18 cellular contexts compared by ENCODE assay signal in genomic region chr13:33034061-33034460, GRCh38. TPM values are rescaled to one million over a fixed set of nuclear protein-coding genes. Genes with fewer than 3 reads are reported as not detected.
DNase-seq lines count a peak whose midpoint lies in the region; ATAC-seq and TF ChIP-seq lines count a peak whose summit lies in the region.
"Had no signal": no experiment of that assay in that cellular context is flagged by ENCODE, and none has a peak within 500 bp of the region (broad histone marks: within the 10 kb centered on the region; RNA-seq: fewer than 3 reads in every experiment).

No MANE protein-coding gene starts in this region.

- H3K36me3 ChIP-seq in lower lobe of right lung (no peaks in the 10 kb centered on the region), brain microvascular endothelial cell (replicated peaks) (no peaks in the 10 kb centered on the region)
- H3K36me3 ChIP-seq: BE2C, SJSA1 had no signal

- H3K27ac ChIP-seq in lower lobe of right lung (peak overlapping the region; percentile 31), brain microvascular endothelial cell (no peak overlapping the region)
- H3K27ac ChIP-seq: SJSA1 had no signal

- no peaks in the 10 kb centered on the region for H3K9me3 ChIP-seq in lower lobe of right lung
- H3K9me3 ChIP-seq: BE2C, SJSA1 had no signal

- no peak for DNase-seq in stimulated activated naive CD8-positive, alpha-beta T cell treated with anti-CD3 and anti-CD28 coated beads, Interleukin-15, Interleukin-2, amounts not matched to agents 100 U/mL and 50 U/mL, for 24 hours
- DNase-seq in NCI-H82 (lab: John Stamatoyannopoulos, UW), result peak; percentile 92
- no peak for DNase-seq in lower lobe of right lung
- DNase-seq in inferior parietal cortex (ENCODE audit: extremely low spot score), result no peak
- DNase-seq in NCI-H2081 treated with DMSO at 0.1 percent for 48 hours (lab: John Stamatoyannopoulos, UW), result no peak
- no peak for DNase-seq in brain microvascular endothelial cell
- DNase-seq: ACHN; BE2C; GF-D8; Kasumi-1; NCI-H187 treated with DMSO at 0.1 percent for 48 hours; NCI-H510A; NK-92 treated with Interleukin-12 subunit alpha and Interleukin-12 subunit beta, amount 100 ng/mL, for 24 hours; PC-3 had no signal

- peaks cover 18% of the 10 kb centered on the region for H3K4me1 Mint-ChIP-seq in stimulated activated naive CD8-positive, alpha-beta T cell treated with anti-CD3 and anti-CD28 coated beads, Interleukin-15, Interleukin-2, amounts not matched to agents 100 ng/mL and 50 ng/mL, for 24 hours (ENCODE audit: low read depth)

- peaks cover 39% of the 10 kb centered on the region for H3K27me3 Mint-ChIP-seq in stimulated activated naive CD8-positive, alpha-beta T cell treated with anti-CD3 and anti-CD28 coated beads, Interleukin-15, Interleukin-2, amounts not matched to agents 100 ng/mL and 50 ng/mL, for 24 hours

- H3K4me1 ChIP-seq in lower lobe of right lung, result peaks cover 7% of the 10 kb centered on the region
- H3K4me1 ChIP-seq: BE2C, SJSA1 had no signal

- H3K27me3 ChIP-seq in lower lobe of right lung (ENCODE audit: low read depth) (no peaks in the 10 kb centered on the region), brain microvascular endothelial cell (replicated peaks) (no peaks in the 10 kb centered on the region)
- H3K27me3 ChIP-seq: BE2C, SJSA1 had no signal

- H3K4me3 ChIP-seq in lower lobe of right lung (no peak overlapping the region), brain microvascular endothelial cell (ENCODE audit: low read depth, low read length) (no peak overlapping the region)
- H3K4me3 ChIP-seq: SJSA1 had no signal

- TF ChIP-seq CTCF in lower lobe of right lung (IDR thresholded peaks at IDR 0.05) (no peak), brain microvascular endothelial cell (IDR thresholded peaks at IDR 0.05; ENCODE audit: low read depth, low read length, missing control alignments) (no peak)

- H3K9me3 Mint-ChIP-seq in stimulated activated naive CD8-positive, alpha-beta T cell treated with anti-CD3 and anti-CD28 coated beads, Interleukin-15, Interleukin-2, amounts not matched to agents 100 ng/mL and 50 ng/mL, for 24 hours, result peaks cover 12% of the 10 kb centered on the region

- intact Hi-C loops in lower lobe of right lung (cut with DNase I), result no loop called here

- peak overlapping the region; percentile 82 for H3K4me3 Mint-ChIP-seq in stimulated activated naive CD8-positive, alpha-beta T cell treated with anti-CD3 and anti-CD28 coated beads, Interleukin-15, Interleukin-2, amounts not matched to agents 100 ng/mL and 50 ng/mL, for 24 hours

- peaks cover 9% of the 10 kb centered on the region for H3K36me3 Mint-ChIP-seq in stimulated activated naive CD8-positive, alpha-beta T cell treated with anti-CD3 and anti-CD28 coated beads, Interleukin-15, Interleukin-2, amounts not matched to agents 100 ng/mL and 50 ng/mL, for 24 hours (ENCODE audit: low read depth)

- H3K27ac Mint-ChIP-seq in stimulated activated naive CD8-positive, alpha-beta T cell treated with anti-CD3 and anti-CD28 coated beads, Interleukin-15, Interleukin-2, amounts not matched to agents 100 ng/mL and 50 ng/mL, for 24 hours, result no peak overlapping the region

- in situ Hi-C loops in brain microvascular endothelial cell (cut with HindIII; ENCODE audit: low pct_ligation_motif_present, low sequenced_read_pairs), result no loop called here

- no peak for ATAC-seq in stimulated activated naive CD8-positive, alpha-beta T cell treated with anti-CD3 and anti-CD28 coated beads, Interleukin-15, Interleukin-2, amounts not matched to agents 100 U/mL and 50 U/mL, for 24 hours
- no peak for ATAC-seq in lower lobe of right lung
- ATAC-seq: PC-3 had no signal

RNA-seq across cellular contexts. Expression of gene KL, which starts 17.8 kb away (rescaled TPM):
- total RNA-seq in lower lobe of right lung, result 14.7 TPM
- total RNA-seq: CD8-positive, alpha-beta T cell; H1; SJSA1 had no signal
